ENCODE assay signal across 8 cellular contexts in the genomic region with DNA sequence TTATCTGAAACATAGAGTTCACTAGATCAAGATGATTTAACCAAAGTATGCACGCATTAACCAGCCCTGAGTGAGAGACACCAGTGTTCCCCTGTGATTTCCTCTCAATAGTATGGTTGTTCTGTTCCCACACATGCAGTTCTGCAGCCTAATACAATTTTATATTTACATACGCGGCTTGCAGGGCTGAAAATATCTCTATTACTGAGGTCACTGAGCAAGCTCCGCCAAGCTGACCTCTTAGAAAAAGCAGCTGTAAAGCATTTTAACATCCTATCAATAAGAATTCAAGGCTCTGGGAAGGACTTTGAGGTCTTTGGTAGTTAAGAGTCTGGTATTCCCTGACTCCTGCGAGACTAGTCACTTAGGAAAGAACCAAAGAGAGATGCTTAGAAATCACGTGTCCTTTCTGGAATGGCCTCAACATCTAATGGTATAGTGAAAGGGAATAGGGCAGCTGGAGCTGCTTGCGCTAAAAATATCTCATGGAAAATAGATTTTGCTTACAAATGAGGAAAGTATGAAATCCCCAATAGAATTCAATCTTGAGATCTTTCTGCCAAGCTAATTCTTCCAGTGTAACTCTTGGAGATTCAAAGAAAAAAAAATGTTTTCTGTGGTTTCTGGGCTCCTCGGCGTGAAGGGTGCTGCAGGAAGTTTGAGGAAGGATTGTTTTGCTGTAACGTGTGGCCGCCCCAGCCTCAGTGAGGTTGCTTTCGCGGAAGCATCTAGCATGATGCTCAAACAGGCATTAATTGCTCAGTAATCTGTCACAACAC. TPM values are rescaled to one million over a fixed set of nuclear protein-coding genes. Genes with fewer than 3 reads are reported as not detected.
DNase-seq lines count a peak whose midpoint lies in the region; ATAC-seq and TF ChIP-seq lines count a peak whose summit lies in the region.

No MANE protein-coding gene starts in this region.

- H3K4me3 ChIP-seq in esophagus squamous epithelium (peak overlapping the region in 3 of 4 donors; percentile 21 to 54 (median 21)), retinal pigment epithelial cell (ENCODE audit: low read length) (peak overlapping the region; percentile 33)

- DNase-seq in GM10266 (ENCODE audit: extremely low spot score): peak; percentile 25
- peak in 3 of 5 donors; percentile 18 to 65 (median 22) for DNase-seq in T-helper 1 cell
- no peak for DNase-seq in esophagus squamous epithelium (lab: John Stamatoyannopoulos, UW)
- DNase-seq in retinal pigment epithelial cell (ENCODE audit: low read depth): peak; percentile 71
- DNase-seq in epidermal melanocyte (ENCODE audit: insufficient read length, low spot score): no peak
- DNase-seq in NCI-H524 treated with DMSO at 0.1 percent for 48 hours (lab: John Stamatoyannopoulos, UW): no peak
- no peak for DNase-seq in DMS114 treated with DMSO at 0.1 percent for 48 hours (lab: John Stamatoyannopoulos, UW; ENCODE audit: unreplicated experiment)

- TF ChIP-seq POLR2A in esophagus squamous epithelium (IDR thresholded peaks at IDR 0.05): no peak

- no peaks in the 10 kb centered on the region for H3K27me3 ChIP-seq in esophagus squamous epithelium

- ATAC-seq in HG02852 (IDR thresholded peaks at IDR 0.05; ENCODE audit: unreplicated experiment): peak; percentile 64

- peak overlapping the region in 3 of 4 donors; percentile 71 to 81 (median 75) for H3K27ac ChIP-seq in esophagus squamous epithelium

- WGBS in esophagus squamous epithelium, 2 donors: 27 to 32% methylated on average over 12 to 13 of the region's 13 CpGs

- TF ChIP-seq CTCF in GM10266 (IDR thresholded peaks at IDR 0.05; ENCODE audit: control insufficient read depth, insufficient read depth, low read depth, missing control alignments): no peak
- no peak for TF ChIP-seq CTCF in esophagus squamous epithelium (IDR thresholded peaks at IDR 0.05)
- no peak for TF ChIP-seq CTCF in retinal pigment epithelial cell (conservative IDR thresholded peaks at IDR 0.05; ENCODE audit: low read depth, low read length)

- no peaks in the 10 kb centered on the region for H3K9me3 ChIP-seq in esophagus squamous epithelium

- no peaks in the 10 kb centered on the region for H3K36me3 ChIP-seq in esophagus squamous epithelium

- H3K4me1 ChIP-seq in esophagus squamous epithelium: peaks cover 0 to 21% (median 0%) of the 10 kb centered on the region in 3 donors

- intact Hi-C loops in esophagus squamous epithelium (cut with DNase I): no loop called here

RNA-seq across cellular contexts. Expression of gene DOCK10, which starts 59.2 kb away (rescaled TPM):
- 10 to 100 TPM in 3 of 4 donors, 1 to 10 TPM in 1; 9.2 to 16.6 (median 11.7) TPM for total RNA-seq in esophagus squamous epithelium

Comparison
In these comparisons a context has a peak if more than half of its experiments do, and no peak if none do; other contexts are left out.
1. DNase-seq: peak in GM10266 (single experiment), T-helper 1 cell (3 of 5) and retinal pigment epithelial cell (single experiment); none in esophagus squamous epithelium (single experiment), epidermal melanocyte (single experiment), NCI-H524 treated with DMSO at 0.1 percent for 48 hours (single experiment) and DMS114 treated with DMSO at 0.1 percent for 48 hours (single experiment).